Comparison of ENCODE assay signal across 19 cellular contexts in genomic region chr13:107585466-107585865, GRCh38.
DNase-seq lines count a peak whose midpoint lies in the region; ATAC-seq, FAIRE-seq and TF ChIP-seq lines count a peak whose summit lies in the region.
"Had no signal": no experiment of that assay in that cellular context is flagged by ENCODE, and none has a peak within 500 bp of the region (broad histone marks: within the 10 kb centered on the region; RNA-seq: fewer than 3 reads in every experiment).

No MANE protein-coding gene starts in this region.

- DNase-seq in NCI-H524 (lab: John Stamatoyannopoulos, UW) (peak; percentile 9 to 36), NCI-H524 treated with DMSO at 0.1 percent for 48 hours (lab: John Stamatoyannopoulos, UW) (no peak), NCI-H2081 treated with DMSO at 0.1 percent for 48 hours (lab: John Stamatoyannopoulos, UW) (peak; percentile 42), body of pancreas (peak in 3 of 4 donors; percentile 16 to 28 (median 22)), pancreas (peak in 2 of 6 donors; percentile 6 to 9), brain microvascular endothelial cell (no peak), NCI-H345 (lab: John Stamatoyannopoulos, UW) (no peak)
- no peak for DNase-seq in activated CD4-positive, CD25-positive, alpha-beta regulatory T cell treated with anti-CD3 and anti-CD28 coated beads, Interleukin-2, amount 50 U/mL, for 72 hours
- DNase-seq: activated CD4-positive, alpha-beta T cell treated with anti-CD3 and anti-CD28 coated beads, Interleukin-2, amount 50 U/mL, for 1 hour; activated gamma-delta T cell treated with Interleukin-2 at 50 U/mL for 16 hours; colonic mucosa; Karpas-422; left colon; midbrain; NCI-H1436 treated with DMSO at 0.1 percent for 48 hours; RPMI8226; stimulated activated CD4-positive, alpha-beta T cell treated with anti-CD3 and anti-CD28 coated beads, Interleukin-4, amount 100 ng/mL, for 4 hours had no signal

- H3K4me3 ChIP-seq in body of pancreas (no peak overlapping the region), pancreas (no peak overlapping the region), brain microvascular endothelial cell (ENCODE audit: low read depth, low read length) (no peak overlapping the region)
- H3K4me3 ChIP-seq: colonic mucosa, gastroesophageal sphincter, prostate gland had no signal

- in situ Hi-C loops in brain microvascular endothelial cell (cut with HindIII; ENCODE audit: low pct_ligation_motif_present, low sequenced_read_pairs): no loop called here

- FAIRE-seq in pancreas (lab: Jason Lieb, UNC): no peak

- H3K9me3 ChIP-seq in body of pancreas (no peaks in the 10 kb centered on the region), pancreas (no peaks in the 10 kb centered on the region)
- H3K9me3 ChIP-seq: colonic mucosa, gastroesophageal sphincter, prostate gland had no signal

- H3K36me3 ChIP-seq in body of pancreas (replicated peaks in 1 of 2; ENCODE audit: insufficient read depth in 1 of 2, low read depth in 2 of 2): no peaks in the 10 kb centered on the region
- no peaks in the 10 kb centered on the region for H3K36me3 ChIP-seq in pancreas
- H3K36me3 ChIP-seq in brain microvascular endothelial cell (replicated peaks): no peaks in the 10 kb centered on the region
- H3K36me3 ChIP-seq: colonic mucosa, gastroesophageal sphincter, prostate gland had no signal

- 5 to 9% methylated on average over 2 of the region's 2 CpGs for WGBS in body of pancreas, 2 donors
- WGBS in pancreas, 2 donors: 7 to 8% methylated on average over 2 of the region's 2 CpGs

- H3K27ac ChIP-seq in body of pancreas (peak overlapping the region in 1 of 4 donors; percentile 45), pancreas (no peak overlapping the region), brain microvascular endothelial cell (no peak overlapping the region)
- H3K27ac ChIP-seq: colonic mucosa, gastroesophageal sphincter, prostate gland had no signal

- H3K4me1 ChIP-seq in body of pancreas (no peaks in the 10 kb centered on the region), pancreas (peaks cover 0 to 3% (median 0%) of the 10 kb centered on the region in 3 donors)
- H3K4me1 ChIP-seq: colonic mucosa, gastroesophageal sphincter, prostate gland had no signal

- intact Hi-C loops in body of pancreas (cut with DNase I): no loop called here
- intact Hi-C loops in pancreas (cut with DNase I): no loop called here

- ATAC-seq in body of pancreas: peak; percentile 79
- peak; percentile 66 to 87 (median 72) for ATAC-seq in pancreas
- ATAC-seq: gastroesophageal sphincter, left colon had no signal

- TF ChIP-seq POLR2A in body of pancreas (IDR thresholded peaks at IDR 0.05): no peak

- H3K27me3 ChIP-seq in body of pancreas (no peaks in the 10 kb centered on the region), pancreas (no peaks in the 10 kb centered on the region), brain microvascular endothelial cell (replicated peaks) (no peaks in the 10 kb centered on the region)
- H3K27me3 ChIP-seq: colonic mucosa, gastroesophageal sphincter had no signal

- TF ChIP-seq CTCF in body of pancreas (IDR thresholded peaks at IDR 0.05) (no peak), pancreas (IDR thresholded peaks at IDR 0.05) (no peak), brain microvascular endothelial cell (IDR thresholded peaks at IDR 0.05; ENCODE audit: low read depth, low read length, missing control alignments) (no peak)

Comparison
In these comparisons a context has a peak if more than half of its experiments do, and no peak if none do; other contexts are left out.
1. DNase-seq: peak in NCI-H524 (2 of 2), NCI-H2081 treated with DMSO at 0.1 percent for 48 hours (single experiment) and body of pancreas (3 of 4); none in NCI-H524 treated with DMSO at 0.1 percent for 48 hours (single experiment), activated CD4-positive, CD25-positive, alpha-beta regulatory T cell treated with anti-CD3 and anti-CD28 coated beads, Interleukin-2, amount 50 U/mL, for 72 hours (single experiment), brain microvascular endothelial cell (single experiment) and NCI-H345 (single experiment).